Comparison of ENCODE assay signal across 1 cellular context in the genomic region with DNA sequence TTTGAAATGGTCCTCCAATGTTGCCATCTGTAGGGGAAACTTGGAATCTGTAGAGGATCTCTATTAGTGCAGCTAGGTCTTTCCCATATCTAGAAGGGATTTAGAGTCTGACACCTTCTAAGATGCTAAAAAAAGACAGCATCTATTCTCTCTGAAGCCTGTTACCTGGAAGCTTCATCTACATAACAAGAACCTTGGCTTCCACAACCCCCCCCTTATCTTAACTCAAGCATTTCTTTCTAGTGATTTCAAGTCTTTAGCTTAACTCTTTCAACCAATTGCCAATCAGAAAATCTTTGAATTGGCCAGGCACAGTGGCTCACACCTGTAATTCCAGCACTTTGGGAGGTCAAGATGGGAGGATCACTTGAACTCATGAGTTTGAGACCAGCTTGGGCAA.
TF ChIP-seq lines count a peak whose summit lies in the region.

No MANE protein-coding gene starts in this region.

TF ChIP-seq in WTC11, 78 proteins besides CTCF, POLR2A, EP300 and RAD21 (continued from another document):
- TF ChIP-seq, protein P1, sequence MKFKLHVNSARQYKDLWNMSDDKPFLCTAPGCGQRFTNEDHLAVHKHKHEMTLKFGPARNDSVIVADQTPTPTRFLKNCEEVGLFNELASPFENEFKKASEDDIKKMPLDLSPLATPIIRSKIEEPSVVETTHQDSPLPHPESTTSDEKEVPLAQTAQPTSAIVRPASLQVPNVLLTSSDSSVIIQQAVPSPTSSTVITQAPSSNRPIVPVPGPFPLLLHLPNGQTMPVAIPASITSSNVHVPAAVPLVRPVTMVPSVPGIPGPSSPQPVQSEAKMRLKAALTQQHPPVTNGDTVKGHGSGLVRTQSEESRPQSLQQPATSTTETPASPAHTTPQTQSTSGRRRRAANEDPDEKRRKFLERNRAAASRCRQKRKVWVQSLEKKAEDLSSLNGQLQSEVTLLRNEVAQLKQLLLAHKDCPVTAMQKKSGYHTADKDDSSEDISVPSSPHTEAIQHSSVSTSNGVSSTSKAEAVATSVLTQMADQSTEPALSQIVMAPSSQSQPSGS (CRISPR knock-in tag; IDR thresholded peaks at IDR 0.05; ENCODE audit: borderline replicate concordance, low read depth): no peak
- TF ChIP-seq ATF1 (CRISPR knock-in tag; IDR thresholded peaks at IDR 0.05) (no peak), CREB1 (CRISPR knock-in tag; IDR thresholded peaks at IDR 0.05) (no peak), RORB (CRISPR knock-in tag; IDR thresholded peaks at IDR 0.05) (no peak)
- TF ChIP-seq, protein P2, sequence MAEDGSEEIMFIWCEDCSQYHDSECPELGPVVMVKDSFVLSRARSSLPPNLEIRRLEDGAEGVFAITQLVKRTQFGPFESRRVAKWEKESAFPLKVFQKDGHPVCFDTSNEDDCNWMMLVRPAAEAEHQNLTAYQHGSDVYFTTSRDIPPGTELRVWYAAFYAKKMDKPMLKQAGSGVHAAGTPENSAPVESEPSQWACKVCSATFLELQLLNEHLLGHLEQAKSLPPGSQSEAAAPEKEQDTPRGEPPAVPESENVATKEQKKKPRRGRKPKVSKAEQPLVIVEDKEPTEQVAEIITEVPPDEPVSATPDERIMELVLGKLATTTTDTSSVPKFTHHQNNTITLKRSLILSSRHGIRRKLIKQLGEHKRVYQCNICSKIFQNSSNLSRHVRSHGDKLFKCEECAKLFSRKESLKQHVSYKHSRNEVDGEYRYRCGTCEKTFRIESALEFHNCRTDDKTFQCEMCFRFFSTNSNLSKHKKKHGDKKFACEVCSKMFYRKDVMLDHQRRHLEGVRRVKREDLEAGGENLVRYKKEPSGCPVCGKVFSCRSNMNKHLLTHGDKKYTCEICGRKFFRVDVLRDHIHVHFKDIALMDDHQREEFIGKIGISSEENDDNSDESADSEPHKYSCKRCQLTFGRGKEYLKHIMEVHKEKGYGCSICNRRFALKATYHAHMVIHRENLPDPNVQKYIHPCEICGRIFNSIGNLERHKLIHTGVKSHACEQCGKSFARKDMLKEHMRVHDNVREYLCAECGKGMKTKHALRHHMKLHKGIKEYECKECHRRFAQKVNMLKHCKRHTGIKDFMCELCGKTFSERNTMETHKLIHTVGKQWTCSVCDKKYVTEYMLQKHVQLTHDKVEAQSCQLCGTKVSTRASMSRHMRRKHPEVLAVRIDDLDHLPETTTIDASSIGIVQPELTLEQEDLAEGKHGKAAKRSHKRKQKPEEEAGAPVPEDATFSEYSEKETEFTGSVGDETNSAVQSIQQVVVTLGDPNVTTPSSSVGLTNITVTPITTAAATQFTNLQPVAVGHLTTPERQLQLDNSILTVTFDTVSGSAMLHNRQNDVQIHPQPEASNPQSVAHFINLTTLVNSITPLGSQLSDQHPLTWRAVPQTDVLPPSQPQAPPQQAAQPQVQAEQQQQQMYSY (CRISPR knock-in tag; IDR thresholded peaks at IDR 0.05): no peak
TF ChIP-seq in WTC11: peak in this region for 0.
